In genomic region chr1:234912541-234913312, GRCh38 we compare ENCODE assay signal across 13 cellular contexts.
DNase-seq lines count a peak whose midpoint lies in the region; ATAC-seq and TF ChIP-seq lines count a peak whose summit lies in the region.
"Had no signal": no experiment of that assay in that cellular context is flagged by ENCODE, and none has a peak within 500 bp of the region (broad histone marks: within the 10 kb centered on the region; RNA-seq: fewer than 3 reads in every experiment).

No MANE protein-coding gene starts in this region.

- H3K27me3 Mint-ChIP-seq in brain: peaks cover 7% of the 10 kb centered on the region
- H3K27me3 Mint-ChIP-seq: activated CD4-positive, alpha-beta memory T cell treated with anti-CD3 and anti-CD28 coated beads, Interleukin-2, amount 10 ng/mL, durations not matched to agents 7 days and 5 days had no signal

- TF ChIP-seq CTCF in brain (conservative IDR thresholded peaks at IDR 0.05): no peak

- no peaks in the 10 kb centered on the region for H3K9me3 ChIP-seq in HUES48 (ENCODE audit: control insufficient read depth, insufficient read depth, low read length)

- H3K9ac ChIP-seq in HUES48 (ENCODE audit: low read depth, low read length): no peak overlapping the region

- H3K27ac ChIP-seq in HUES48 (ENCODE audit: low read depth, low read length): peak overlapping the region; percentile 56
- H3K27ac ChIP-seq: epithelial cell of prostate, HL-60 had no signal

- peaks cover 14% of the 10 kb centered on the region for H3K4me1 ChIP-seq in HUES48 (ENCODE audit: control insufficient read depth, insufficient read depth, low read length)

- ATAC-seq in sciatic nerve: no peak

- no peak overlapping the region for H3K4me3 ChIP-seq in HUES48 (ENCODE audit: low read depth, low read length)

- intact Hi-C loops in sciatic nerve (cut with DNase I): no loop called here

- no peaks in the 10 kb centered on the region for H3K27me3 ChIP-seq in HUES48 (ENCODE audit: control insufficient read depth, insufficient read depth, low read length)

- no peaks in the 10 kb centered on the region for H3K36me3 ChIP-seq in HUES48 (ENCODE audit: control insufficient read depth, insufficient read depth, low read length)

- no peak overlapping the region for H3K4me3 Mint-ChIP-seq in brain
- H3K4me3 Mint-ChIP-seq: activated CD4-positive, alpha-beta memory T cell treated with anti-CD3 and anti-CD28 coated beads, Interleukin-2, amount 10 ng/mL, durations not matched to agents 7 days and 5 days; T-helper 1 cell treated with Interleukin-12 subunit alpha and Interleukin-12 subunit beta and Interleukin-4 antibody, amounts not matched to agents 30 μg/mL and 1 μg/mL, for 36 hours had no signal

- H3K27ac Mint-ChIP-seq in brain: peak overlapping the region in 3 of 5 experiments; percentile 10 to 73 (median 30)
- H3K27ac Mint-ChIP-seq: T-helper 1 cell treated with Interleukin-12 subunit alpha and Interleukin-12 subunit beta and Interleukin-4 antibody, amounts not matched to agents 30 μg/mL and 1 μg/mL, for 36 hours had no signal

- DNase-seq in iPS-NIHi7 (ENCODE audit: extremely low spot score) (peak; percentile 31), sciatic nerve (ENCODE audit: low spot score) (peak; percentile 40), NCI-H146 (lab: John Stamatoyannopoulos, UW) (no peak), NK-92 (lab: John Stamatoyannopoulos, UW; ENCODE audit: unreplicated experiment) (no peak), NCI-H748 treated with DMSO at 0.1 percent for 48 hours (lab: John Stamatoyannopoulos, UW) (no peak)
- DNase-seq in stimulated activated CD4-positive, alpha-beta T cell treated with anti-CD3 and anti-CD28 coated beads, Interleukin-2, amount 100 ng/mL, for 48 hours: no peak
- DNase-seq: activated CD4-positive, alpha-beta memory T cell treated with anti-CD3 and anti-CD28 coated beads, Interleukin-2, amount 10 ng/mL, durations not matched to agents 7 days and 5 days; kidney had no signal

- H3K36me3 Mint-ChIP-seq in brain: no peaks in the 10 kb centered on the region

- peaks cover 60% of the 10 kb centered on the region for H3K4me1 Mint-ChIP-seq in brain

- H3K9me3 Mint-ChIP-seq in brain: peaks cover 0 to 14% (median 0%) of the 10 kb centered on the region in 5 experiments
- H3K9me3 Mint-ChIP-seq: activated CD4-positive, alpha-beta memory T cell treated with anti-CD3 and anti-CD28 coated beads, Interleukin-2, amount 10 ng/mL, durations not matched to agents 7 days and 5 days; T-helper 1 cell treated with Interleukin-12 subunit alpha and Interleukin-12 subunit beta and Interleukin-4 antibody, amounts not matched to agents 30 μg/mL and 1 μg/mL, for 36 hours had no signal

Comparison
In these comparisons a context has a peak if more than half of its experiments do, and no peak if none do; other contexts are left out.
1. DNase-seq: peak in iPS-NIHi7 (single experiment) and sciatic nerve (single experiment); none in NCI-H146 (single experiment), NK-92 (single experiment), NCI-H748 treated with DMSO at 0.1 percent for 48 hours (single experiment) and stimulated activated CD4-positive, alpha-beta T cell treated with anti-CD3 and anti-CD28 coated beads, Interleukin-2, amount 100 ng/mL, for 48 hours (0 of 2).